14 cellular contexts compared by ENCODE assay signal in the genomic region with DNA sequence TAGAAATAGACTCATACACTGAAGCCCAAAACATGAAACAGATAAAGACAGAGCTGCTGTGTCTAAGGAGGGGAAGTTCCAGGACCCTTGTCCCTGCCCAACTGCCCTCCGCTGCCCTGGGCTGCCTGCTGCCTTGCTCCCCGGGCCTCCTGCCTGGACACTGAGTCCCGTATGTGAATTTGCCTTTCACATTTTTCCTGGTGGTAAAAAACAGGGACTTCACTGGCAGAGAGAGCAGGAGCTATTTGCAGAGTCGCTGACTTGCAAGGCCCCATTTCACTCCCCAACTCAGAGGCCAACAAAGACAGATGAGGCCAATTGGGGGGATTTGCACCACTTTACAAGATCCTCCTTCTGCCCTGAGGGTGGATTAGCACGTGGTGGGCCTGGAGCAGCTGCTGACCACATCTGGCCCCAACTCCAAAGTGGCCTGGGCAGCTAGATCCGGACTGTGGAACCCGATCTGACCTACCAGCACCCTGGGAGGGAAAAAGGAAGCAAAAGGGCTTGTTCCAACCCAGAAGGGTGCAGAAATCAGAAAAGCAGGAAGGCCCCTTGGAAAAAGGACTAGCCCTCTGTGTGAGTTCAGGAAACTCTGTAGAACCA.
DNase-seq lines count a peak whose midpoint lies in the region; ATAC-seq, FAIRE-seq and TF ChIP-seq lines count a peak whose summit lies in the region.
"Had no signal": no experiment of that assay in that cellular context is flagged by ENCODE, and none has a peak within 500 bp of the region (broad histone marks: within the 10 kb centered on the region; RNA-seq: fewer than 3 reads in every experiment).

No MANE protein-coding gene starts in this region.

- BruUV-seq in MCF 10A (replicated peaks; lab: Mats Ljungman, UMichigan): no TSS peak

- H3K23ac ChIP-seq in H1 (ENCODE audit: insufficient read length): no peak overlapping the region

- H3K14ac ChIP-seq in H1 (ENCODE audit: insufficient read length): no peak overlapping the region

- no peak for ATAC-seq in activated CD8-positive, alpha-beta memory T cell treated with anti-CD3 and anti-CD28 coated beads, Interleukin-2, amount 10 ng/mL, durations not matched to agents 7 days and 5 days
- ATAC-seq in T-helper 17 cell: no peak
- no peak for ATAC-seq in stimulated activated effector memory CD8-positive, alpha-beta T cell treated with anti-CD3 and anti-CD28 coated beads, Interleukin-12 subunit alpha, Interleukin-12 subunit beta, amount 100 ng/mL, for 72 hours
- no peak for ATAC-seq in GM18505 (IDR thresholded peaks at IDR 0.05; ENCODE audit: unreplicated experiment)

- H3K4me3 Mint-ChIP-seq in activated CD8-positive, alpha-beta memory T cell treated with anti-CD3 and anti-CD28 coated beads, Interleukin-2, amount 10 ng/mL, durations not matched to agents 7 days and 5 days: no peak overlapping the region
- H3K4me3 Mint-ChIP-seq in T-helper 17 cell (no peak overlapping the region), MCF 10A (ENCODE audit: unreplicated experiment) (no peak overlapping the region)
- H3K4me3 Mint-ChIP-seq in stimulated activated effector memory CD8-positive, alpha-beta T cell treated with anti-CD3 and anti-CD28 coated beads, Interleukin-12 subunit alpha, Interleukin-12 subunit beta, amount 100 ng/mL, for 72 hours: no peak overlapping the region

- no peak for FAIRE-seq in H1 (lab: Jason Lieb, UNC)
- FAIRE-seq: GM12891 had no signal

- H3K36me3 Mint-ChIP-seq in activated CD8-positive, alpha-beta memory T cell treated with anti-CD3 and anti-CD28 coated beads, Interleukin-2, amount 10 ng/mL, durations not matched to agents 7 days and 5 days: peaks cover 3% of the 10 kb centered on the region
- peaks cover 8% of the 10 kb centered on the region for H3K36me3 Mint-ChIP-seq in T-helper 17 cell (ENCODE audit: low read depth)
- peaks cover 15% of the 10 kb centered on the region for H3K36me3 Mint-ChIP-seq in stimulated activated effector memory CD8-positive, alpha-beta T cell treated with anti-CD3 and anti-CD28 coated beads, Interleukin-12 subunit alpha, Interleukin-12 subunit beta, amount 100 ng/mL, for 72 hours
- no peaks in the 10 kb centered on the region for H3K36me3 Mint-ChIP-seq in MCF 10A (ENCODE audit: insufficient read depth, unreplicated experiment)

- 80% methylated on average over 7 of the region's 7 CpGs; no CpG with 5 or more reads in 1 of the 2 experiments for WGBS in H1 (ENCODE audit: extremely low coverage in 1 of 2, insufficient coverage in 1 of 2, insufficient read length in 1 of 2, insufficient replicate concordance in 2 of 2, low coverage in 1 of 2, low lambda C conversion rate in 2 of 2, missing lambda C conversion rate in 1 of 2), 2 experiments

- H3K23me2 ChIP-seq in H1 (ENCODE audit: low read depth, low read length): no peaks in the 10 kb centered on the region

- H2BK120ac ChIP-seq in H1 (replicated peaks; ENCODE audit: low read depth, low read length): no peak overlapping the region

- H2BK12ac ChIP-seq in H1 (ENCODE audit: low read depth, low read length): no peak overlapping the region

- no peak overlapping the region for H3K4ac ChIP-seq in H1 (replicated peaks; ENCODE audit: insufficient read length, low read depth, low read length)

- DNase-seq in activated CD8-positive, alpha-beta memory T cell treated with anti-CD3 and anti-CD28 coated beads, Interleukin-2, amount 10 ng/mL, durations not matched to agents 7 days and 5 days: no peak
- no peak for DNase-seq in activated CD8-positive, alpha-beta memory T cell treated with anti-CD3 and anti-CD28 coated beads, Interleukin-2, amount 50 U/mL, for 48 hours
- DNase-seq in T-helper 17 cell (no peak), H1 (ENCODE audit: low read depth in 1 of 2, low spot score in 2 of 2) (no peak), brain microvascular endothelial cell (no peak), MCF 10A (ENCODE audit: unreplicated experiment) (no peak)
- DNase-seq in stimulated activated effector memory CD8-positive, alpha-beta T cell treated with anti-CD3 and anti-CD28 coated beads, Interleukin-12 subunit alpha, Interleukin-12 subunit beta, amount 100 ng/mL, for 72 hours (ENCODE audit: low spot score in 2 of 2): no peak
- DNase-seq: activated CD4-positive, alpha-beta T cell treated with anti-CD3 and anti-CD28 coated beads for 4 hours; mammary epithelial cell; ovary; SW 1271 had no signal

- H3K27me3 ChIP-seq in H1 (replicated peaks in 1 of 4; ENCODE audit: control insufficient read depth in 3 of 4, extremely low read depth in 1 of 4, insufficient read depth in 3 of 4, low read length in 3 of 4) (peaks cover 0 to 8% (median 2%) of the 10 kb centered on the region in 4 experiments; a peak in 4 of 7 replicates), brain microvascular endothelial cell (replicated peaks) (no peaks in the 10 kb centered on the region)
- H3K27me3 ChIP-seq: ovary had no signal

- no peak for TF ChIP-seq EP300 in H1 (IDR thresholded peaks at IDR 0.05; ENCODE audit: borderline replicate concordance in 1 of 2, low read depth in 2 of 2, low read length in 2 of 2)

- no peaks in the 10 kb centered on the region for H3K79me2 ChIP-seq in H1 (ENCODE audit: control insufficient read depth in 1 of 2, insufficient read depth in 2 of 2, low read length in 2 of 2)

- H3K4me3 ChIP-seq in H1 (ENCODE audit: extremely low read depth in 1 of 4, insufficient read depth in 2 of 4, low read depth in 3 of 4, low read length in 4 of 4) (no peak overlapping the region), brain microvascular endothelial cell (ENCODE audit: low read depth, low read length) (no peak overlapping the region)
- H3K4me3 ChIP-seq: GM23248, ovary had no signal

- TF ChIP-seq CTCF in H1 (IDR thresholded peaks at IDR 0.05; ENCODE audit: control extremely low read depth in 1 of 3, insufficient read depth in 1 of 3, low read depth in 1 of 3, low read length in 3 of 3) (no peak), brain microvascular endothelial cell (IDR thresholded peaks at IDR 0.05; ENCODE audit: low read depth, low read length, missing control alignments) (no peak), MCF 10A (IDR thresholded peaks at IDR 0.05; ENCODE audit: unreplicated experiment) (no peak)

- no peak overlapping the region for H4K5ac ChIP-seq in H1 (ENCODE audit: insufficient read length, low read depth, low read length)

- H3K79me1 ChIP-seq in H1 (ENCODE audit: low read depth, low read length): no peaks in the 10 kb centered on the region

- peaks cover 0 to 14% (median 10%) of the 10 kb centered on the region in 4 experiments; a peak in 5 of 7 replicates for H3K4me1 ChIP-seq in H1 (replicated peaks in 1 of 4; ENCODE audit: control insufficient read depth in 3 of 4, insufficient read depth in 4 of 4, low read length in 3 of 4)

- POLR2A ChIA-PET in H1 (lab: Charles Lee; ENCODE audit: partially characterized antibody) (interaction anchor here (1.0 kb wide), 1 partner anchor 127 kb away, joined by 3 read pairs; no protein-coding TSS in a partner anchor), MCF 10A (lab: Yijun Ruan, JAX) (interaction anchor here (0.8 to 1.3 kb wide), 3 partner anchors 108 to 129 kb away, joined by 3 to 5 read pairs (median 4); no protein-coding TSS in a partner anchor)

- intact Hi-C loops in MCF 10A (cut with micrococcal nuclease): loop anchor here (5.0 kb wide), 1 partner anchor 254 kb away; no protein-coding TSS in a partner anchor

- H3K27ac ChIP-seq in H1 (ENCODE audit: low read depth, low read length): no peak overlapping the region
- H3K27ac ChIP-seq in brain microvascular endothelial cell: no peak overlapping the region
- H3K27ac ChIP-seq: GM23248, ovary had no signal

- H3K9ac ChIP-seq in H1 (replicated peaks in 1 of 4; ENCODE audit: extremely low read depth in 1 of 4, low read depth in 3 of 4, low read length in 3 of 4): no peak overlapping the region
- H3K9ac ChIP-seq: GM23248 had no signal

- H3K9me3 ChIP-seq in T-helper 17 cell (ENCODE audit: control insufficient read depth, low read length, poor library complexity, severe bottlenecking) (no peaks in the 10 kb centered on the region), H1 (ENCODE audit: insufficient read depth in 2 of 2, low read depth in 1 of 2, low read length in 1 of 2) (no peaks in the 10 kb centered on the region)
- H3K9me3 ChIP-seq: ovary had no signal

- no peak overlapping the region for H2BK20ac ChIP-seq in H1 (ENCODE audit: low read length)

- H3K56ac ChIP-seq in H1 (replicated peaks; ENCODE audit: insufficient read length, low read depth, low read length): no peak overlapping the region

- no peaks in the 10 kb centered on the region for H4K20me1 ChIP-seq in H1 (replicated peaks in 1 of 2; ENCODE audit: control insufficient read depth in 1 of 2, insufficient read depth in 2 of 2, low read length in 2 of 2)

- H2AFZ ChIP-seq in H1 (ENCODE audit: low read length): no peak overlapping the region
- H2AFZ ChIP-seq: GM23248 had no signal

- CTCF ChIA-PET in activated CD8-positive, alpha-beta memory T cell treated with anti-CD3 and anti-CD28 coated beads, Interleukin-2, amount 10 ng/mL, durations not matched to agents 7 days and 5 days (lab: Charles Lee): interaction anchor here (1.6 to 8.9 kb wide), 9 partner anchors 12 to 254 kb away, joined by 3 to 175 read pairs (median 13); a partner anchor contains a TSS
- CTCF ChIA-PET in H1 (lab: Charles Lee; ENCODE audit: partially characterized antibody): interaction anchor here (0.8 to 11.7 kb wide), 21 partner anchors 10 to 421 kb away, joined by 3 to 246 read pairs (median 7); no protein-coding TSS in a partner anchor
- CTCF ChIA-PET in MCF 10A (lab: Yijun Ruan, JAX): interaction anchor here (0.5 to 13.8 kb wide), 14 partner anchors 8 to 266 kb away, joined by 3 to 360 read pairs (median 4); no protein-coding TSS in a partner anchor

- H4K8ac ChIP-seq in H1 (ENCODE audit: extremely low read depth, insufficient read depth, low read length): no peak overlapping the region

- H2AK5ac ChIP-seq in H1 (ENCODE audit: low read depth, low read length): no peak overlapping the region

- in situ Hi-C loops in brain microvascular endothelial cell (cut with HindIII; ENCODE audit: low pct_ligation_motif_present, low sequenced_read_pairs): no loop called here

- TF ChIP-seq RAD21 in H1 (IDR thresholded peaks at IDR 0.05 in 1 of 2, conservative IDR thresholded peaks at IDR 0.05 in 1 of 2; ENCODE audit: low read depth in 2 of 2, low read length in 2 of 2): no peak

- peak overlapping the region; percentile 67 for H3K27ac Mint-ChIP-seq in activated CD8-positive, alpha-beta memory T cell treated with anti-CD3 and anti-CD28 coated beads, Interleukin-2, amount 10 ng/mL, durations not matched to agents 7 days and 5 days
- peak overlapping the region; percentile 86 for H3K27ac Mint-ChIP-seq in T-helper 17 cell
- peak overlapping the region; percentile 82 for H3K27ac Mint-ChIP-seq in stimulated activated effector memory CD8-positive, alpha-beta T cell treated with anti-CD3 and anti-CD28 coated beads, Interleukin-12 subunit alpha, Interleukin-12 subunit beta, amount 100 ng/mL, for 72 hours
- no peak overlapping the region for H3K27ac Mint-ChIP-seq in MCF 10A (ENCODE audit: low read depth, unreplicated experiment)

- H3K36me3 ChIP-seq in H1 (ENCODE audit: control insufficient read depth in 2 of 4, insufficient read depth in 4 of 4, low read length in 3 of 4) (no peaks in the 10 kb centered on the region), brain microvascular endothelial cell (replicated peaks) (peaks cover 2% of the 10 kb centered on the region)
- H3K36me3 ChIP-seq: ovary had no signal

- H4K91ac ChIP-seq in H1 (replicated peaks; ENCODE audit: insufficient read length, low read length): no peak overlapping the region

- TF ChIP-seq POLR2A in H1 (IDR thresholded peaks at IDR 0.05; ENCODE audit: control extremely low read depth in 1 of 2, low read depth in 2 of 2, low read length in 2 of 2): no peak
- no peak for TF ChIP-seq POLR2A in GM18505 (IDR thresholded peaks at IDR 0.05; ENCODE audit: borderline replicate concordance, extremely low read depth, insufficient read depth, insufficient read length)

- H3K27me3 Mint-ChIP-seq in activated CD8-positive, alpha-beta memory T cell treated with anti-CD3 and anti-CD28 coated beads, Interleukin-2, amount 10 ng/mL, durations not matched to agents 7 days and 5 days: no peaks in the 10 kb centered on the region
- H3K27me3 Mint-ChIP-seq in T-helper 17 cell: no peaks in the 10 kb centered on the region
- H3K27me3 Mint-ChIP-seq in MCF 10A (ENCODE audit: insufficient read depth, unreplicated experiment): no peaks in the 10 kb centered on the region

- H3K4me2 ChIP-seq in H1 (ENCODE audit: insufficient read depth in 1 of 2, low read depth in 2 of 2, low read length in 2 of 2): no peak overlapping the region

- H3K4me1 Mint-ChIP-seq in activated CD8-positive, alpha-beta memory T cell treated with anti-CD3 and anti-CD28 coated beads, Interleukin-2, amount 10 ng/mL, durations not matched to agents 7 days and 5 days: peaks cover 56% of the 10 kb centered on the region
- H3K4me1 Mint-ChIP-seq in T-helper 17 cell (peaks cover 49% of the 10 kb centered on the region), MCF 10A (ENCODE audit: insufficient read depth, unreplicated experiment) (peaks cover 5% of the 10 kb centered on the region)
- H3K4me1 Mint-ChIP-seq in stimulated activated effector memory CD8-positive, alpha-beta T cell treated with anti-CD3 and anti-CD28 coated beads, Interleukin-12 subunit alpha, Interleukin-12 subunit beta, amount 100 ng/mL, for 72 hours: peaks cover 70% of the 10 kb centered on the region

- peak overlapping the region; percentile 18; the same call in 1 of the 2 replicates for H2BK15ac ChIP-seq in H1 (ENCODE audit: low read length)

- H2BK5ac ChIP-seq in H1 (ENCODE audit: low read depth, low read length): no peak overlapping the region

- no peak overlapping the region for H3K18ac ChIP-seq in H1 (ENCODE audit: extremely low read depth, low read length)

- no peaks in the 10 kb centered on the region for H3K9me3 Mint-ChIP-seq in activated CD8-positive, alpha-beta memory T cell treated with anti-CD3 and anti-CD28 coated beads, Interleukin-2, amount 10 ng/mL, durations not matched to agents 7 days and 5 days (ENCODE audit: low read depth)
- no peaks in the 10 kb centered on the region for H3K9me3 Mint-ChIP-seq in stimulated activated effector memory CD8-positive, alpha-beta T cell treated with anti-CD3 and anti-CD28 coated beads, Interleukin-12 subunit alpha, Interleukin-12 subunit beta, amount 100 ng/mL, for 72 hours
- no peaks in the 10 kb centered on the region for H3K9me3 Mint-ChIP-seq in MCF 10A (ENCODE audit: unreplicated experiment)
